In the genomic region with DNA sequence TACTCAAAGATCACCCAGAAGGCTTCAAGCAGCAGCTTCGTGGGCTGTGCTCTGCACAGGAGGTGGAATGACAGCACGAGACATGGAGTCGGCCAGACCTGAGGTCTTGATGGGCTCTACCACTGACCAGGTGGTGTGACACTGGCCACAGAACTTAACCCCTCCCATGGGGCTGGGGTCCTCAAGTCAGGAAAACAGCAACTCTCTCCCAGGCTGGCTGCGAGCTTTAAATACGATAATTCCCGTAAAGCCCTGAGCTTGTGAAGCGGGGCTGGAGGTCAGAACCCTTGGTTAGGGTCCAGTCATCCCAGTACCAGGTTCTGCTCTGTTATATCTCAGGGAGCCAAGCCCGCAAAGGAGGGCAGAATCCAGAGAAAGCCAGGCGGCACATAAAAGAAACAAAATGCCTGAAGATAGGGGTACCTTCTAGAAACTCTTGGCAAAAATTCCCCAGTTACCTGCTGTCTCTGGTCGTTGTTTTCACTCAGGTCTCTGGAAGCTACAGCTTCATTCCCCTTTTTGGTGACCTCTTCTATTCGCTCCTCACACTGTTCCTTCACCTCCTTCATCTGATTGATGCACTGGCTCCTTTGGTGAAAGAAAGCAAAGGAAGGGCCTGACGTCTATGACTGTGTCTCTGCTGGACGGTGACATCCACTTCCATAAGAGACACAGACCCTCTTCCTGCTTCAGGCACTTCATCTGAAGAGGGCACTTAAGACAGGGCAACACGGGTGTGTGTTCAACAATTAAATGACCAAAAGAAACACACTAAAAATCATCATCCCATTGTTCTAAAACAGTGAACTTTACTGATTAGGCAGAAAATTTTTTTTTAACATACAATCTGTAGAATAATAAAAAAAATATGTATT, we compare ENCODE assay signal across 25 cellular contexts. TPM values are rescaled to one million over a fixed set of nuclear protein-coding genes. Genes with fewer than 3 reads are reported as not detected.
DNase-seq lines count a peak whose midpoint lies in the region; ATAC-seq, FAIRE-seq and TF ChIP-seq lines count a peak whose summit lies in the region.
"Had no signal": no experiment of that assay in that cellular context is flagged by ENCODE, and none has a peak within 500 bp of the region (broad histone marks: within the 10 kb centered on the region; RNA-seq: fewer than 3 reads in every experiment).

No MANE protein-coding gene starts in this region.

- no peak overlapping the region for H3K4me3 ChIP-seq in small intestine (ENCODE audit: low read depth in 1 of 2, low read length in 2 of 2)
- H3K4me3 ChIP-seq: PC-9 had no signal

- ATAC-seq in HG03108 (IDR thresholded peaks at IDR 0.05; ENCODE audit: unreplicated experiment), result no peak

- in situ Hi-C loops in GM13976 (cut with MboI; ENCODE audit: low sequenced_read_pairs, unreplicated experiment), result no loop called here

- H3K36me3 ChIP-seq in small intestine (ENCODE audit: control insufficient read depth in 2 of 2, insufficient read depth in 2 of 2, low read length in 2 of 2), result no peaks in the 10 kb centered on the region

- no peaks in the 10 kb centered on the region for H3K9me3 ChIP-seq in small intestine (ENCODE audit: control insufficient read depth, low read depth)

- no peak overlapping the region for H3K27ac ChIP-seq in small intestine (ENCODE audit: low read depth in 1 of 2, low read length in 1 of 2)
- H3K27ac ChIP-seq: PC-9, RWPE1 had no signal

- WGBS in small intestine, 3 donors, result 83 to 87% (median 84%) methylated on average over 14 of the region's 14 CpGs

- H3K27me3 Mint-ChIP-seq in chondrocyte (ENCODE audit: low read depth) (no peaks in the 10 kb centered on the region), nephron (ENCODE audit: low read depth) (no peaks in the 10 kb centered on the region), progenitor cell of endocrine pancreas (no peaks in the 10 kb centered on the region)
- H3K27me3 Mint-ChIP-seq: CD4-positive, alpha-beta memory T cell had no signal

- H3K9me3 Mint-ChIP-seq in chondrocyte (ENCODE audit: low read depth) (no peaks in the 10 kb centered on the region), nephron (no peaks in the 10 kb centered on the region), progenitor cell of endocrine pancreas (ENCODE audit: low read depth) (peaks cover 3% of the 10 kb centered on the region)

- H3K27me3 ChIP-seq in small intestine (ENCODE audit: control insufficient read depth in 2 of 2, insufficient read depth in 2 of 2, low read length in 2 of 2), result no peaks in the 10 kb centered on the region

- no peaks in the 10 kb centered on the region for H3K4me1 ChIP-seq in small intestine (ENCODE audit: control insufficient read depth in 2 of 2, insufficient read depth in 1 of 2, low read depth in 1 of 2, low read length in 1 of 2)

- H3K4me3 Mint-ChIP-seq in chondrocyte (ENCODE audit: unreplicated experiment) (no peak overlapping the region), nephron (no peak overlapping the region), progenitor cell of endocrine pancreas (ENCODE audit: low read depth) (no peak overlapping the region)
- H3K4me3 Mint-ChIP-seq: CD4-positive, alpha-beta memory T cell had no signal

- FAIRE-seq in small intestine (lab: Jason Lieb, UNC), result no peak
- FAIRE-seq: A204.1, G401.6 had no signal

- H3K36me3 Mint-ChIP-seq in chondrocyte (ENCODE audit: low read depth) (peaks cover 11% of the 10 kb centered on the region), nephron (ENCODE audit: low read depth) (peaks cover 68% of the 10 kb centered on the region), progenitor cell of endocrine pancreas (ENCODE audit: insufficient read depth) (peaks cover 28% of the 10 kb centered on the region)
- H3K36me3 Mint-ChIP-seq: CD4-positive, alpha-beta memory T cell had no signal

- DNase-seq in GM13976 (ENCODE audit: low spot score), result peak; percentile 15
- DNase-seq in chondrocyte (ENCODE audit: low spot score), result no peak
- DNase-seq in progenitor cell of endocrine pancreas (ENCODE audit: low spot score, unreplicated experiment), result no peak
- DNase-seq in RKO (ENCODE audit: low spot score), result no peak
- no peak for DNase-seq in small intestine
- DNase-seq: C1 segment of cervical spinal cord; CD4-positive, alpha-beta memory T cell; COR-L47; GOT3; Karpas-422; NCI-H1092 treated with DMSO at 0.1 percent for 48 hours; NCI-H1436; NCI-H187; NCI-H2107; NCI-H446 treated with DMSO at 0.1 percent for 48 hours; NCI-H526; NCI-H82; NK-92 treated with Interleukin-12 subunit alpha and Interleukin-12 subunit beta, amount 100 ng/mL, for 24 hours; PC-9; SHP77 had no signal

- peaks cover 12% of the 10 kb centered on the region for H3K4me1 Mint-ChIP-seq in chondrocyte (ENCODE audit: low read depth)
- H3K4me1 Mint-ChIP-seq in nephron, result peaks cover 21% of the 10 kb centered on the region
- peaks cover 6% of the 10 kb centered on the region for H3K4me1 Mint-ChIP-seq in progenitor cell of endocrine pancreas (ENCODE audit: low read depth)
- H3K4me1 Mint-ChIP-seq: CD4-positive, alpha-beta memory T cell had no signal

- TF ChIP-seq CTCF in GM13976 (IDR thresholded peaks at IDR 0.05; ENCODE audit: borderline replicate concordance, control extremely low read depth, extremely low read depth, insufficient read depth, missing control alignments) (no peak), chondrocyte (IDR thresholded peaks at IDR 0.05) (no peak), nephron (IDR thresholded peaks at IDR 0.05; ENCODE audit: unreplicated experiment in 3 of 3) (no peak), progenitor cell of endocrine pancreas (IDR thresholded peaks at IDR 0.05; ENCODE audit: unreplicated experiment) (no peak)

- H3K27ac Mint-ChIP-seq in chondrocyte (ENCODE audit: unreplicated experiment), result peak overlapping the region; percentile 41
- H3K27ac Mint-ChIP-seq in nephron, result peak overlapping the region; percentile 54 to 79 (median 72)
- peak overlapping the region; percentile 83 for H3K27ac Mint-ChIP-seq in progenitor cell of endocrine pancreas
- H3K27ac Mint-ChIP-seq: CD4-positive, alpha-beta memory T cell had no signal

RNA-seq across cellular contexts. Expression of a gene that starts 58.8 kb away (rescaled TPM):
- total RNA-seq in chondrocyte (55.0 to 88.8 TPM (median 56.0 TPM) in 3 replicates), progenitor cell of endocrine pancreas (104 and 112 TPM in 2 replicates)
- 100 to 1,000 TPM in 1 of 3 donors, 10 to 100 TPM in 2; 17.8 to 318 (median 22.6) TPM for polyA plus RNA-seq in small intestine
- total RNA-seq: CD4-positive, alpha-beta memory T cell had no signal
